In the genomic region with DNA sequence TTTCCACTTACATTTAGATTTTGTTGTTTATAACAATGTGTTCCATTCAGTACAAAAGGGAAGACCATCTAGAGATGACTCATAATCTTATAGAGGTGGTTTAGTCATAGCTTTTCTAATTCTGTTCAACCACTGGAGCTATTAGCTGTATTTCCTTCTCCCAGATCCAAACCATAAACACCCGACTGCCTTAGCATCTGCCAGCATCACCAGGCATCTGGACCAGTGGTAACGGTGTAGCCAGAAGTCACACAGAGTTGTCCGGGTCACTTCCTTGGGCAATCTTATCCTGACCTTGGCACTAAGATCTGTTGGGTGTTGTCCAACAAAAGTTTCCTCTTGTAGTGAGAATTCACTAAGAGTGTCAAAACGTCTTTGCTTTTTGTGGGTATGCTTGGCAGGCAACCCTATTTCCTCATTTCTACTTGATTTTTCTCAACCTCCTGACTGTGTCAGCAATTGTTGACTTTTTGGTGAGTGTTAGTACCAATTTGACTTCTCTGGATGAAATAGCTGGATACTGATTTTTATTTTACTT, we compare ENCODE assay signal across 7 cellular contexts.
DNase-seq lines count a peak whose midpoint lies in the region; ATAC-seq, FAIRE-seq and TF ChIP-seq lines count a peak whose summit lies in the region.

No MANE protein-coding gene starts in this region.

- H3K36me3 ChIP-seq in H7 (replicated peaks; ENCODE audit: control insufficient read depth, insufficient read depth, low read length) = no peaks in the 10 kb centered on the region

- DNase-seq in HCEC 1CT = peak; percentile 60
- peak; percentile 56 for DNase-seq in RCC 7860 (ENCODE audit: low spot score)
- peak; percentile 74 to 87 for DNase-seq in cardiac fibroblast (ENCODE audit: low read depth in 2 of 2)
- DNase-seq in pons (ENCODE audit: low spot score) = peak; percentile 46
- DNase-seq in H7 = no peak
- no peak for DNase-seq in hippocampal formation (lab: John Stamatoyannopoulos, UW)

- H3K27me3 ChIP-seq in H7 (ENCODE audit: control insufficient read depth, insufficient read depth, low read length) = no peaks in the 10 kb centered on the region

- peak; percentile 68 for FAIRE-seq in RCC 7860 (lab: Jason Lieb, UNC)

- H3K4me3 ChIP-seq in cardiac fibroblast (replicated peaks in 1 of 2; ENCODE audit: low read depth in 2 of 2, low read length in 2 of 2) = no peak overlapping the region
- no peak overlapping the region for H3K4me3 ChIP-seq in H7 (ENCODE audit: insufficient read depth, low read depth, low read length)

- ATAC-seq in GM21515 (IDR thresholded peaks at IDR 0.05; ENCODE audit: unreplicated experiment) = no peak

- no peak for TF ChIP-seq CTCF in cardiac fibroblast (IDR thresholded peaks at IDR 0.05; ENCODE audit: low read depth, low read length)

Comparison
In these comparisons a context has a peak if more than half of its experiments do, and no peak if none do; other contexts are left out.
1. DNase-seq: peak in HCEC 1CT (single experiment), RCC 7860 (single experiment), cardiac fibroblast (2 of 2) and pons (single experiment); none in H7 (single experiment) and hippocampal formation (0 of 2).